8 cellular contexts compared by ENCODE assay signal in the genomic region with DNA sequence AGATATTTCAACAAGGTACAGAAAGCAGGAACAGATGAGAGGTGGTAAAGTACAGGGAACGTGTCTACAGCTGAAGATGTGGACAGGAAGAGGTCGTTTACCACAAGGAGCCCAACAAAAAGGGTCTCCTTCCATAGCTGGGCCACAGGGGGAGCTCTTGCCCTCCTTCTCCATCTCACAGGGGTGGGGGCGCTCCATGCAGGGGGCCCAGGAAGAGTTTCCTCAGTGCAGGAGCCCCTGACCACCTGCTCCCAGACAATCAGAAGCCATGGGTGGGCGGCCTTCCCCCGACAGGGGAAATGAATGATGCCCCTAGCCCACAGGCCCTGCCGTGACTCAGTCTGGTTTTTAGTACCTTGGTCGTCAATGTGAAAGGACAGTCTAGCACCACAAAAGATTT.
DNase-seq lines count a peak whose midpoint lies in the region; ATAC-seq, FAIRE-seq and TF ChIP-seq lines count a peak whose summit lies in the region.

No MANE protein-coding gene starts in this region.

- in situ Hi-C loops in GM13976 (cut with MboI; ENCODE audit: low sequenced_read_pairs, unreplicated experiment): no loop called here

- H3K36me3 Mint-ChIP-seq in WTC11: no peaks in the 10 kb centered on the region
- no peaks in the 10 kb centered on the region for H3K36me3 Mint-ChIP-seq in neural crest cell (ENCODE audit: low read depth)

- H3K27ac Mint-ChIP-seq in WTC11 (no peak overlapping the region), neural crest cell (ENCODE audit: unreplicated experiment) (no peak overlapping the region)

- ATAC-seq in HG02852 (IDR thresholded peaks at IDR 0.05; ENCODE audit: unreplicated experiment) (peak; percentile 63), WTC11 (peak; percentile 94), GM21737 (IDR thresholded peaks at IDR 0.05; ENCODE audit: unreplicated experiment) (no peak), GM18870 (IDR thresholded peaks at IDR 0.05; ENCODE audit: unreplicated experiment) (no peak)

- H3K4me1 Mint-ChIP-seq in WTC11 (peaks cover 15% of the 10 kb centered on the region), neural crest cell (peaks cover 30% of the 10 kb centered on the region)

- no peaks in the 10 kb centered on the region for H3K9me3 Mint-ChIP-seq in WTC11
- no peaks in the 10 kb centered on the region for H3K9me3 Mint-ChIP-seq in neural crest cell

- FAIRE-seq in HTR-8/SVneo (lab: Jason Lieb, UNC): no peak

- peak; percentile 52 for DNase-seq in GM13976 (ENCODE audit: low spot score)
- DNase-seq in WTC11 (ENCODE audit: low spot score): peak; percentile 83
- peak; percentile 48 for DNase-seq in neural crest cell (ENCODE audit: low read depth, low spot score)
- DNase-seq in DMS79 (lab: John Stamatoyannopoulos, UW): no peak
- no peak for DNase-seq in HTR-8/SVneo (ENCODE audit: insufficient read length, low spot score)

- H3K4me3 Mint-ChIP-seq in WTC11 (no peak overlapping the region), neural crest cell (no peak overlapping the region)

- no peaks in the 10 kb centered on the region for H3K27me3 Mint-ChIP-seq in WTC11 (ENCODE audit: low read depth)
- H3K27me3 Mint-ChIP-seq in neural crest cell (ENCODE audit: low read depth): no peaks in the 10 kb centered on the region

- TF ChIP-seq CTCF in GM13976 (IDR thresholded peaks at IDR 0.05; ENCODE audit: borderline replicate concordance, control extremely low read depth, extremely low read depth, insufficient read depth, missing control alignments): peak; percentile 42
- TF ChIP-seq CTCF in WTC11 (IDR thresholded peaks at IDR 0.05): peak; percentile 63
- TF ChIP-seq CTCF in neural crest cell (conservative IDR thresholded peaks at IDR 0.05): peak; percentile 57

- POLR2A ChIA-PET in WTC11 (lab: Charles Lee): no interaction called here

- CTCF ChIA-PET in WTC11 (lab: Charles Lee): interaction anchor here (0.5 to 3.5 kb wide), 47 partner anchors 8 to 352 kb away, joined by 3 to 58 read pairs (median 5); no protein-coding TSS in a partner anchor

TF ChIP-seq in WTC11, 78 proteins besides CTCF, POLR2A, EP300 and RAD21:
- TF ChIP-seq ATF1 (CRISPR knock-in tag; IDR thresholded peaks at IDR 0.05) (no peak), PRRX2 (CRISPR knock-in tag; IDR thresholded peaks at IDR 0.05) (no peak), ZNF423 (CRISPR knock-in tag; IDR thresholded peaks at IDR 0.05) (peak; percentile 30; the same call in 1 of the 2 replicates), FOXJ3 (CRISPR knock-in tag; IDR thresholded peaks at IDR 0.05; ENCODE audit: borderline replicate concordance) (no peak), ZNF317 (CRISPR knock-in tag; IDR thresholded peaks at IDR 0.05; ENCODE audit: borderline replicate concordance, low read depth) (no peak), RELA (CRISPR knock-in tag; IDR thresholded peaks at IDR 0.05; ENCODE audit: borderline replicate concordance) (no peak)

Comparison
In these comparisons a context has a peak if more than half of its experiments do, and no peak if none do; other contexts are left out.
1. DNase-seq: peak in GM13976 (single experiment), WTC11 (single experiment) and neural crest cell (single experiment); none in DMS79 (single experiment) and HTR-8/SVneo (single experiment).
2. ATAC-seq: peak in HG02852 (single experiment) and WTC11 (single experiment); none in GM21737 (single experiment) and GM18870 (single experiment).
3. Peak in every context shown above with its lines, with median percentiles within 50 percentile points of each other: CTCF ChIP-seq.